ENCODE assay signal across 1 cellular context in the genomic region with DNA sequence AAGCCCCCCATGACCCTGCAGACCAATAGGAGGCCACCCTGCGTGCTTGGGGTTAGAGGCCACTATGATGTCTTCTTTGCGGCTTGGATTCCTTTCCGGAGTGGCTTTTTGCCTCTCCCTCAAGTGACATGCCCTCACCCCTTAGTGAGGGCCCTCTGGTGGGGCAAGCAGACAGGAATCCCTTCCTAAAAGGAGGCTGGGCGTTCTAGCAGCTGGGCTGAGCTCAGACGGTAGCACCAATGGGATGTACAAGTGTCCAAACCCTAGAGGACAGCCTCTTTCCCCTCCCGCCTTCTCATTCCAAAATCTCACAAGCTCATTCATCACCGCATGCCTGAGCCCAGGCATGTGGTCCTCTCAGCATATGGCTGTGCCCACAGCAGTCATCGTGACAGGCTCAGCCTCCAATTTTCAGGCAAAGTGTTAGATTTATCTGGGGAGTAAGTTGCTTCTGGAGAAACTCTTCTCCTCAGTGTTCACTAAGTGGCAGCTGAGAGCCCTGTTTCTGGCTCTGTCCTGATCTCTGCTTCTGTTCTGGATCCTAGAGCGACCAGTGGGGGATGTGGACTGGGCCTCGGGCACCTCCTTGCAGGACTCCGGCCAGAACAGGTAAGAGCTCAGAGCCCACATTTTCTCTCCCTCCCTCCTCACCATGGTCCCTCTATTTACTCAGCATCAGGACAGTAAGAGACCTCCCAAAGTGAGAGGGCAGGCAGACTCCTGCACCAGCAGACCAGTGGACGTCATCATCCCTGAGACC.
TF ChIP-seq lines count a peak whose summit lies in the region.

No MANE protein-coding gene starts in this region.

TF ChIP-seq in HCT116, 20 proteins besides CTCF, POLR2A, EP300 and RAD21 (continued from another document):
- TF ChIP-seq, protein P1, sequence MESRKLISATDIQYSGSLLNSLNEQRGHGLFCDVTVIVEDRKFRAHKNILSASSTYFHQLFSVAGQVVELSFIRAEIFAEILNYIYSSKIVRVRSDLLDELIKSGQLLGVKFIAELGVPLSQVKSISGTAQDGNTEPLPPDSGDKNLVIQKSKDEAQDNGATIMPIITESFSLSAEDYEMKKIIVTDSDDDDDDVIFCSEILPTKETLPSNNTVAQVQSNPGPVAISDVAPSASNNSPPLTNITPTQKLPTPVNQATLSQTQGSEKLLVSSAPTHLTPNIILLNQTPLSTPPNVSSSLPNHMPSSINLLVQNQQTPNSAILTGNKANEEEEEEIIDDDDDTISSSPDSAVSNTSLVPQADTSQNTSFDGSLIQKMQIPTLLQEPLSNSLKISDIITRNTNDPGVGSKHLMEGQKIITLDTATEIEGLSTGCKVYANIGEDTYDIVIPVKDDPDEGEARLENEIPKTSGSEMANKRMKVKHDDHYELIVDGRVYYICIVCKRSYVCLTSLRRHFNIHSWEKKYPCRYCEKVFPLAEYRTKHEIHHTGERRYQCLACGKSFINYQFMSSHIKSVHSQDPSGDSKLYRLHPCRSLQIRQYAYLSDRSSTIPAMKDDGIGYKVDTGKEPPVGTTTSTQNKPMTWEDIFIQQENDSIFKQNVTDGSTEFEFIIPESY (IDR thresholded peaks at IDR 0.05; ENCODE audit: extremely low read depth, insufficient replicate concordance, low read length): no peak
- TF ChIP-seq CBX3 (IDR thresholded peaks at IDR 0.05; ENCODE audit: low read depth) (no peak), EZH2 (IDR thresholded peaks at IDR 0.05) (no peak), ZNF274 (IDR thresholded peaks at IDR 0.05; ENCODE audit: low read depth, low read length) (no peak)
TF ChIP-seq in HCT116: peak in this region for 0.
